21 cellular contexts compared by ENCODE assay signal in genomic region chr6:84371681-84372080, GRCh38.
DNase-seq lines count a peak whose midpoint lies in the region; ATAC-seq, FAIRE-seq and TF ChIP-seq lines count a peak whose summit lies in the region.
"Had no signal": no experiment of that assay in that cellular context is flagged by ENCODE, and none has a peak within 500 bp of the region (broad histone marks: within the 10 kb centered on the region; RNA-seq: fewer than 3 reads in every experiment).

No MANE protein-coding gene starts in this region.

- no peak overlapping the region for H3K9ac ChIP-seq in GM12878 (ENCODE audit: control insufficient read depth, insufficient read depth, low read length)
- H3K9ac ChIP-seq: GM23248 had no signal

- TF ChIP-seq RAD21 in GM12878 (IDR thresholded peaks at IDR 0.05; ENCODE audit: insufficient read depth, low read depth, low read length): no peak

- DNase-seq in NOMO-1 (lab: John Stamatoyannopoulos, UW; ENCODE audit: unreplicated experiment in 2 of 2) (peak; percentile 3 to 40), NOMO-1 treated with dmso at 0.1 percent for 144 hours (lab: John Stamatoyannopoulos, UW; ENCODE audit: unreplicated experiment) (no peak), NOMO-1 treated with DMSO at 0.1 percent for 48 hours (lab: John Stamatoyannopoulos, UW; ENCODE audit: unreplicated experiment) (peak; percentile 44), GM12878 (ENCODE audit: low read depth, low spot score) (no peak), T-helper 2 cell (no peak)
- no peak for DNase-seq in activated naive CD8-positive, alpha-beta T cell treated with anti-CD3 and anti-CD28 coated beads, Interleukin-2, amount 50 U/mL, for 24 hours
- DNase-seq: AML-193; BE2C; CD4-positive, CD25-positive, alpha-beta regulatory T cell; CD8-positive, alpha-beta T cell; DMS53; DMS79 treated with DMSO at 0.1 percent for 48 hours; GF-D8; GM23248; H7; HCEC 1CT had no signal

- H3K4me3 ChIP-seq in GM12878: no peak overlapping the region
- H3K4me3 ChIP-seq: GM23248 had no signal

- 17% methylated on average over 4 of the region's 4 CpGs for WGBS in GM12878 (ENCODE audit: insufficient coverage, insufficient replicate concordance, low lambda C conversion rate, missing lambda C conversion rate)

- peaks cover 9% of the 10 kb centered on the region for H3K9me3 Mint-ChIP-seq in activated naive CD8-positive, alpha-beta T cell treated with anti-CD3 and anti-CD28 coated beads, Interleukin-2, amount 50 U/mL, for 24 hours

- H3K36me3 ChIP-seq in GM12878 (ENCODE audit: control insufficient read depth in 2 of 2, insufficient read depth in 2 of 2, low read length in 1 of 2): no peaks in the 10 kb centered on the region
- H3K36me3 ChIP-seq: BE2C had no signal

- no peak overlapping the region for H3K4me2 ChIP-seq in GM12878 (ENCODE audit: control insufficient read depth, insufficient read depth)

- H3K9me3 ChIP-seq in GM12878 (replicated peaks; ENCODE audit: control insufficient read depth, insufficient read depth, low read length): no peaks in the 10 kb centered on the region
- H3K9me3 ChIP-seq: BE2C had no signal

- BruUV-seq in GM12878 (replicated peaks; lab: Mats Ljungman, UMichigan): no TSS peak

- H3K36me3 Mint-ChIP-seq in activated naive CD8-positive, alpha-beta T cell treated with anti-CD3 and anti-CD28 coated beads, Interleukin-2, amount 50 U/mL, for 24 hours (ENCODE audit: low read depth): no peaks in the 10 kb centered on the region
- H3K36me3 Mint-ChIP-seq: CD4-positive, CD25-positive, alpha-beta regulatory T cell; CD8-positive, alpha-beta T cell had no signal

- no peak for TF ChIP-seq POLR2A in GM12878 (IDR thresholded peaks at IDR 0.05; ENCODE audit: low read depth, low read length)

- RAD21 ChIA-PET in GM12878 (lab: Charles Lee; ENCODE audit: unreplicated experiment): no interaction called here

- TF ChIP-seq EP300 in GM12878 (IDR thresholded peaks at IDR 0.05; ENCODE audit: borderline replicate concordance in 1 of 2, control insufficient read depth in 1 of 2, low read depth in 2 of 2, low read length in 2 of 2): no peak

- H4K20me1 ChIP-seq in GM12878 (ENCODE audit: control insufficient read depth, insufficient read depth): no peaks in the 10 kb centered on the region

- H2AFZ ChIP-seq in GM12878 (ENCODE audit: control insufficient read depth, low read depth, low read length): no peak overlapping the region
- H2AFZ ChIP-seq: GM23248 had no signal

- no peak overlapping the region for H3K27ac Mint-ChIP-seq in activated naive CD8-positive, alpha-beta T cell treated with anti-CD3 and anti-CD28 coated beads, Interleukin-2, amount 50 U/mL, for 24 hours
- H3K27ac Mint-ChIP-seq: CD4-positive, CD25-positive, alpha-beta regulatory T cell; CD8-positive, alpha-beta T cell had no signal

- no peaks in the 10 kb centered on the region for H3K27me3 ChIP-seq in GM12878 (replicated peaks in 1 of 2; ENCODE audit: control insufficient read depth in 2 of 2, insufficient read depth in 2 of 2, low read length in 1 of 2)
- H3K27me3 ChIP-seq: BE2C had no signal

- ATAC-seq in GM12878: peak; percentile 84
- ATAC-seq in activated naive CD8-positive, alpha-beta T cell treated with anti-CD3 and anti-CD28 coated beads, Interleukin-2, amount 50 U/mL, for 24 hours: no peak
- ATAC-seq: CD8-positive, alpha-beta T cell had no signal

- no peaks in the 10 kb centered on the region for H3K27me3 Mint-ChIP-seq in activated naive CD8-positive, alpha-beta T cell treated with anti-CD3 and anti-CD28 coated beads, Interleukin-2, amount 50 U/mL, for 24 hours
- H3K27me3 Mint-ChIP-seq: CD4-positive, CD25-positive, alpha-beta regulatory T cell had no signal

- CTCF ChIA-PET in GM12878 (lab: Yijun Ruan, JAX): interaction anchor here (1.0 to 1.2 kb wide), 2 partner anchors 12 to 144 kb away, joined by 3 to 5 read pairs; partner anchors contain the start of gene CEP162

- POLR2A ChIA-PET in GM12878 (lab: Charles Lee): no interaction called here

- SMC1A ChIA-PET in GM12878 (lab: Charles Lee; ENCODE audit: uncharacterized antibody, unreplicated experiment): interaction anchor here (2.5 kb wide), 1 partner anchor 11 kb away, joined by 10 read pairs; no protein-coding TSS in a partner anchor

- no peak overlapping the region for H3K4me3 Mint-ChIP-seq in activated naive CD8-positive, alpha-beta T cell treated with anti-CD3 and anti-CD28 coated beads, Interleukin-2, amount 50 U/mL, for 24 hours
- H3K4me3 Mint-ChIP-seq: CD4-positive, CD25-positive, alpha-beta regulatory T cell; CD8-positive, alpha-beta T cell had no signal

- TF ChIP-seq CTCF in GM12878 (IDR thresholded peaks at IDR 0.05 in 2 of 3, conservative IDR thresholded peaks at IDR 0.05 in 1 of 3; ENCODE audit: control insufficient read depth in 2 of 3, extremely low read depth in 1 of 3, insufficient read depth in 1 of 3, low read depth in 3 of 3, low read length in 3 of 3): no peak

- intact Hi-C loops in GM12878 (cut with micrococcal nuclease; ENCODE audit: unreplicated experiment): no loop called here

- no peaks in the 10 kb centered on the region for H3K4me1 ChIP-seq in GM12878 (ENCODE audit: control insufficient read depth, insufficient read depth, low read length)
- H3K4me1 ChIP-seq: BE2C had no signal

- no peak overlapping the region for H3K27ac ChIP-seq in GM12878 (ENCODE audit: control insufficient read depth, insufficient read depth)
- H3K27ac ChIP-seq: 22Rv1, C4-2B, GM23248 had no signal

- H3K79me2 ChIP-seq in GM12878 (ENCODE audit: control insufficient read depth, insufficient read depth, low read length): no peaks in the 10 kb centered on the region

- in situ Hi-C loops in GM12878 (cut with MboI): no loop called here

- FAIRE-seq in GM12878 (lab: Jason Lieb, UNC): no peak
- FAIRE-seq: A204.1, GM12892, H1 had no signal

- H3K4me1 Mint-ChIP-seq in activated naive CD8-positive, alpha-beta T cell treated with anti-CD3 and anti-CD28 coated beads, Interleukin-2, amount 50 U/mL, for 24 hours: no peaks in the 10 kb centered on the region
- H3K4me1 Mint-ChIP-seq: CD4-positive, CD25-positive, alpha-beta regulatory T cell had no signal

TF ChIP-seq in GM12878, 131 proteins besides CTCF, POLR2A, EP300 and RAD21:
- TF ChIP-seq MTA2 (IDR thresholded peaks at IDR 0.05; ENCODE audit: low read depth) (0 out of 2 replicates have a peak, but pooled peaks have one; percentile 33), IKZF2 (IDR thresholded peaks at IDR 0.05) (peak in 1 of 2 experiments; percentile 25; a peak in 1 of 4 replicates), PAX8 (IDR thresholded peaks at IDR 0.05) (no peak)

Comparison
In these comparisons a context has a peak if more than half of its experiments do, and no peak if none do; other contexts are left out.
1. DNase-seq: peak in NOMO-1 (2 of 2) and NOMO-1 treated with DMSO at 0.1 percent for 48 hours (single experiment); none in NOMO-1 treated with dmso at 0.1 percent for 144 hours (single experiment), GM12878 (single experiment), T-helper 2 cell (0 of 5) and activated naive CD8-positive, alpha-beta T cell treated with anti-CD3 and anti-CD28 coated beads, Interleukin-2, amount 50 U/mL, for 24 hours (single experiment).